ENCODE assay signal across 9 cellular contexts in genomic region chr9:613771-614347, GRCh38.
DNase-seq lines count a peak whose midpoint lies in the region; ATAC-seq, FAIRE-seq and TF ChIP-seq lines count a peak whose summit lies in the region.
"Had no signal": no experiment of that assay in that cellular context is flagged by ENCODE, and none has a peak within 500 bp of the region (broad histone marks: within the 10 kb centered on the region; RNA-seq: fewer than 3 reads in every experiment).

No MANE protein-coding gene starts in this region.

- H2AFZ ChIP-seq in GM23338, result no peak overlapping the region

- H3K27ac Mint-ChIP-seq in GM23338, result 0 out of 2 replicates have a peak overlapping the region, but pooled peaks have one; percentile 22

- peaks cover 19% of the 10 kb centered on the region for H3K4me1 Mint-ChIP-seq in GM23338

- WGBS in small intestine, 3 donors, result 13 to 26% (median 20%) methylated on average over 7 of the region's 7 CpGs

- no peak overlapping the region for H3K27ac ChIP-seq in GM23338 (ENCODE audit: low read depth)
- H3K27ac ChIP-seq in small intestine (ENCODE audit: low read depth in 1 of 2, low read length in 1 of 2), result no peak overlapping the region

- FAIRE-seq in islet of Langerhans (lab: Jason Lieb, UNC) (peak; percentile 96), small intestine (lab: Jason Lieb, UNC) (no peak)
- FAIRE-seq: G401.6 had no signal

- H3K27me3 Mint-ChIP-seq in GM23338 (ENCODE audit: insufficient read depth, low read depth, poor library complexity), result no peaks in the 10 kb centered on the region

- no peaks in the 10 kb centered on the region for H3K9me3 Mint-ChIP-seq in GM23338

- H3K4me3 Mint-ChIP-seq in GM23338, result no peak overlapping the region

- ATAC-seq in GM23338, result peak; percentile 99

- DNase-seq in NCI-H1105 treated with DMSO at 0.1 percent for 48 hours (lab: John Stamatoyannopoulos, UW) (peak; percentile 69), NCI-H1105 (lab: John Stamatoyannopoulos, UW) (no peak), GM23338 (ENCODE audit: low spot score) (peak; percentile 83), LHCN-M2 (ENCODE audit: low read depth) (peak; percentile 90), SKM-1 (lab: John Stamatoyannopoulos, UW; ENCODE audit: unreplicated experiment) (peak; percentile 97), small intestine (peak; percentile 63)
- DNase-seq in central memory CD4-positive, alpha-beta T cell, result peak; percentile 5

- H3K4me1 ChIP-seq in GM23338 (ENCODE audit: insufficient read depth), result peaks cover 9% of the 10 kb centered on the region
- H3K4me1 ChIP-seq in small intestine (ENCODE audit: control insufficient read depth in 2 of 2, insufficient read depth in 1 of 2, low read depth in 1 of 2, low read length in 1 of 2), result peaks cover 0 to 3% of the 10 kb centered on the region in 2 donors

- no peaks in the 10 kb centered on the region for H3K9me3 ChIP-seq in small intestine (ENCODE audit: control insufficient read depth, low read depth)

- peak; percentile 83 to 84 for TF ChIP-seq CTCF in GM23338 (conservative IDR thresholded peaks at IDR 0.05; ENCODE audit: low read depth in 2 of 2)

- H3K36me3 ChIP-seq in GM23338 (ENCODE audit: insufficient read depth) (no peaks in the 10 kb centered on the region), small intestine (ENCODE audit: control insufficient read depth in 2 of 2, insufficient read depth in 2 of 2, low read length in 2 of 2) (no peaks in the 10 kb centered on the region)

- peaks cover 12% of the 10 kb centered on the region; the same call in 1 of the 2 replicates for H3K79me2 ChIP-seq in GM23338 (replicated peaks; ENCODE audit: insufficient read depth)

- H4K20me1 ChIP-seq in GM23338 (replicated peaks; ENCODE audit: insufficient read depth), result no peaks in the 10 kb centered on the region

- no peak overlapping the region for H3K4me3 ChIP-seq in GM23338
- no peak overlapping the region for H3K4me3 ChIP-seq in small intestine (ENCODE audit: low read depth in 1 of 2, low read length in 2 of 2)

- H3K4me2 ChIP-seq in GM23338, result no peak overlapping the region

- H3K9me2 ChIP-seq in GM23338 (ENCODE audit: insufficient read depth), result no peaks in the 10 kb centered on the region

- no peaks in the 10 kb centered on the region for H3K36me3 Mint-ChIP-seq in GM23338 (ENCODE audit: low read depth)

- no peaks in the 10 kb centered on the region for H3F3A ChIP-seq in GM23338 (replicated peaks; ENCODE audit: low read depth)

- H3K27me3 ChIP-seq in GM23338 (ENCODE audit: insufficient read depth), result no peaks in the 10 kb centered on the region
- no peaks in the 10 kb centered on the region for H3K27me3 ChIP-seq in small intestine (ENCODE audit: control insufficient read depth in 2 of 2, insufficient read depth in 2 of 2, low read length in 2 of 2)

TF ChIP-seq in GM23338, 12 proteins besides CTCF, POLR2A, EP300 and RAD21:
- TF ChIP-seq EZH2 (IDR thresholded peaks at IDR 0.05; ENCODE audit: low read depth, unreplicated experiment), result no peak
- TF ChIP-seq, protein P1, sequence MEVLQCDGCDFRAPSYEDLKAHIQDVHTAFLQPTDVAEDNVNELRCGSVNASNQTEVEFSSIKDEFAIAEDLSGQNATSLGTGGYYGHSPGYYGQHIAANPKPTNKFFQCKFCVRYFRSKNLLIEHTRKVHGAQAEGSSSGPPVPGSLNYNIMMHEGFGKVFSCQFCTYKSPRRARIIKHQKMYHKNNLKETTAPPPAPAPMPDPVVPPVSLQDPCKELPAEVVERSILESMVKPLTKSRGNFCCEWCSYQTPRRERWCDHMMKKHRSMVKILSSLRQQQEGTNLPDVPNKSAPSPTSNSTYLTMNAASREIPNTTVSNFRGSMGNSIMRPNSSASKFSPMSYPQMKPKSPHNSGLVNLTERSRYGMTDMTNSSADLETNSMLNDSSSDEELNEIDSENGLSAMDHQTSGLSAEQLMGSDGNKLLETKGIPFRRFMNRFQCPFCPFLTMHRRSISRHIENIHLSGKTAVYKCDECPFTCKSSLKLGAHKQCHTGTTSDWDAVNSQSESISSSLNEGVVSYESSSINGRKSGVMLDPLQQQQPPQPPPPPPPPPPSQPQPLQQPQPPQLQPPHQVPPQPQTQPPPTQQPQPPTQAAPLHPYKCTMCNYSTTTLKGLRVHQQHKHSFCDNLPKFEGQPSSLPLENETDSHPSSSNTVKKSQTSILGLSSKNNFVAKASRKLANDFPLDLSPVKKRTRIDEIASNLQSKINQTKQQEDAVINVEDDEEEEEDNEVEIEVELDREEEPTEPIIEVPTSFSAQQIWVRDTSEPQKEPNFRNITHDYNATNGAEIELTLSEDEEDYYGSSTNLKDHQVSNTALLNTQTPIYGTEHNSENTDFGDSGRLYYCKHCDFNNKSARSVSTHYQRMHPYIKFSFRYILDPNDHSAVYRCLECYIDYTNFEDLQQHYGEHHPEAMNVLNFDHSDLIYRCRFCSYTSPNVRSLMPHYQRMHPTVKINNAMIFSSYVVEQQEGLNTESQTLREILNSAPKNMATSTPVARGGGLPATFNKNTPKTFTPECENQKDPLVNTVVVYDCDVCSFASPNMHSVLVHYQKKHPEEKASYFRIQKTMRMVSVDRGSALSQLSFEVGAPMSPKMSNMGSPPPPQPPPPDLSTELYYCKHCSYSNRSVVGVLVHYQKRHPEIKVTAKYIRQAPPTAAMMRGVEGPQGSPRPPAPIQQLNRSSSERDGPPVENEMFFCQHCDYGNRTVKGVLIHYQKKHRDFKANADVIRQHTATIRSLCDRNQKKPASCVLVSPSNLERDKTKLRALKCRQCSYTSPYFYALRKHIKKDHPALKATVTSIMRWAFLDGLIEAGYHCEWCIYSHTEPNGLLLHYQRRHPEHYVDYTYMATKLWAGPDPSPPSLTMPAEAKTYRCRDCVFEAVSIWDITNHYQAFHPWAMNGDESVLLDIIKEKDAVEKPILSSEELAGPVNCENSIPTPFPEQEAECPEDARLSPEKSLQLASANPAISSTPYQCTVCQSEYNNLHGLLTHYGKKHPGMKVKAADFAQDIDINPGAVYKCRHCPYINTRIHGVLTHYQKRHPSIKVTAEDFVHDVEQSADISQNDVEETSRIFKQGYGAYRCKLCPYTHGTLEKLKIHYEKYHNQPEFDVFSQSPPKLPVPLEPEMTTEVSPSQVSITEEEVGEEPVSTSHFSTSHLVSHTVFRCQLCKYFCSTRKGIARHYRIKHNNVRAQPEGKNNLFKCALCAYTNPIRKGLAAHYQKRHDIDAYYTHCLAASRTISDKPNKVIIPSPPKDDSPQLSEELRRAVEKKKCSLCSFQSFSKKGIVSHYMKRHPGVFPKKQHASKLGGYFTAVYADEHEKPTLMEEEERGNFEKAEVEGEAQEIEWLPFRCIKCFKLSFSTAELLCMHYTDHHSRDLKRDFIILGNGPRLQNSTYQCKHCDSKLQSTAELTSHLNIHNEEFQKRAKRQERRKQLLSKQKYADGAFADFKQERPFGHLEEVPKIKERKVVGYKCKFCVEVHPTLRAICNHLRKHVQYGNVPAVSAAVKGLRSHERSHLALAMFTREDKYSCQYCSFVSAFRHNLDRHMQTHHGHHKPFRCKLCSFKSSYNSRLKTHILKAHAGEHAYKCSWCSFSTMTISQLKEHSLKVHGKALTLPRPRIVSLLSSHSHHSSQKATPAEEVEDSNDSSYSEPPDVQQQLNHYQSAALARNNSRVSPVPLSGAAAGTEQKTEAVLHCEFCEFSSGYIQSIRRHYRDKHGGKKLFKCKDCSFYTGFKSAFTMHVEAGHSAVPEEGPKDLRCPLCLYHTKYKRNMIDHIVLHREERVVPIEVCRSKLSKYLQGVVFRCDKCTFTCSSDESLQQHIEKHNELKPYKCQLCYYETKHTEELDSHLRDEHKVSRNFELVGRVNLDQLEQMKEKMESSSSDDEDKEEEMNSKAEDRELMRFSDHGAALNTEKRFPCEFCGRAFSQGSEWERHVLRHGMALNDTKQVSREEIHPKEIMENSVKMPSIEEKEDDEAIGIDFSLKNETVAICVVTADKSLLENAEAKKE (CRISPR knock-in tag; IDR thresholded peaks at IDR 0.05), result 0 out of 2 replicates have a peak, but pooled peaks have one; percentile 7
